ENCODE assay signal across 18 cellular contexts in genomic region chr2:176281267-176281666, GRCh38. TPM values are rescaled to one million over a fixed set of nuclear protein-coding genes. Genes with fewer than 3 reads are reported as not detected.
A peak's percentile ranks its signal among the peaks of the same experiment; 100 is the strongest.
DNase-seq lines count a peak whose midpoint lies in the region; ATAC-seq and TF ChIP-seq lines count a peak whose summit lies in the region.
"Had no signal": no experiment of that assay in that cellular context is flagged by ENCODE, and none has a peak within 500 bp of the region (broad histone marks: within the 10 kb centered on the region; RNA-seq: fewer than 3 reads in every experiment).

No MANE protein-coding gene starts in this region.

- intact Hi-C loops in left ventricle myocardium inferior (cut with micrococcal nuclease), result no loop called here

- H3K9me3 ChIP-seq in BE2C (no peaks in the 10 kb centered on the region), SK-N-SH (no peaks in the 10 kb centered on the region), left ventricle myocardium inferior (replicated peaks) (no peaks in the 10 kb centered on the region)
- H3K9me3 ChIP-seq: Caco-2, upper lobe of right lung had no signal

- no peak for DNase-seq in activated naive CD8-positive, alpha-beta T cell treated with anti-CD3 and anti-CD28 coated beads, Interleukin-2, amount 10 ng/mL, durations not matched to agents 7 days and 5 days
- DNase-seq in activated naive CD8-positive, alpha-beta T cell treated with anti-CD3 and anti-CD28 coated beads for 36 hours, result no peak
- peak; percentile 9 for DNase-seq in T1000 (lab: John Stamatoyannopoulos, UW)
- DNase-seq in fibroblast of peridontal ligament (ENCODE audit: extremely low read depth), result peak; percentile 43
- no peak for DNase-seq in BE2C
- DNase-seq in activated T-cell treated with anti-CD3 and anti-CD28 coated beads for 4 hours, result no peak
- DNase-seq in SK-N-SH, result no peak
- DNase-seq in left ventricle myocardium inferior, result no peak
- DNase-seq: activated B cell treated with CpG ODN at 0.5 μM for 24 hours; activated CD8-positive, alpha-beta memory T cell treated with anti-CD3 and anti-CD28 coated beads, Interleukin-2, amount 50 U/mL, for 48 hours; Caco-2; NCI-H1417 treated with DMSO at 0.1 percent for 48 hours; NCI-H2227 treated with DMSO at 0.1 percent for 48 hours; stimulated activated CD4-positive, alpha-beta T cell treated with anti-CD3 and anti-CD28 coated beads, Interleukin-4, amount 100 ng/mL, for 1 hour; upper lobe of right lung had no signal

- 94% methylated on average over 1 of the region's 1 CpG for WGBS in SK-N-SH (ENCODE audit: low lambda C conversion rate)

- H3F3A ChIP-seq in SK-N-SH (replicated peaks; ENCODE audit: insufficient read depth), result peaks cover 2% of the 10 kb centered on the region

- TF ChIP-seq CTCF in BE2C (IDR thresholded peaks at IDR 0.05; ENCODE audit: low read depth, low read length) (no peak), SK-N-SH (IDR thresholded peaks at IDR 0.05) (no peak), left ventricle myocardium inferior (IDR thresholded peaks at IDR 0.05; ENCODE audit: borderline replicate concordance) (no peak)

- POLR2A ChIA-PET in activated naive CD8-positive, alpha-beta T cell treated with anti-CD3 and anti-CD28 coated beads, Interleukin-2, amount 10 ng/mL, durations not matched to agents 7 days and 5 days (lab: Charles Lee), result interaction anchor here (0.9 kb wide), 1 partner anchor 12 kb away, joined by 4 read pairs; the partner anchor contains the start of gene MTX2
- POLR2A ChIA-PET in SK-N-SH (lab: Yijun Ruan, JAX), result no interaction called here

- H3K4me2 ChIP-seq in SK-N-SH, result no peak overlapping the region
- H3K4me2 ChIP-seq: neural progenitor cell had no signal

- H3K27me3 Mint-ChIP-seq in activated naive CD8-positive, alpha-beta T cell treated with anti-CD3 and anti-CD28 coated beads, Interleukin-2, amount 10 ng/mL, durations not matched to agents 7 days and 5 days, result no peaks in the 10 kb centered on the region
- H3K27me3 Mint-ChIP-seq in activated naive CD8-positive, alpha-beta T cell treated with anti-CD3 and anti-CD28 coated beads for 36 hours, result no peaks in the 10 kb centered on the region
- H3K27me3 Mint-ChIP-seq: activated B cell treated with CpG ODN at 0.5 μM for 24 hours had no signal

- H3K27ac ChIP-seq in SK-N-SH (ENCODE audit: low read depth in 2 of 2, low read length in 1 of 2) (no peak overlapping the region), left ventricle myocardium inferior (replicated peaks) (no peak overlapping the region)
- H3K27ac ChIP-seq: coronary artery, neural progenitor cell, upper lobe of right lung had no signal

- no peaks in the 10 kb centered on the region for H3K9me3 Mint-ChIP-seq in activated naive CD8-positive, alpha-beta T cell treated with anti-CD3 and anti-CD28 coated beads, Interleukin-2, amount 10 ng/mL, durations not matched to agents 7 days and 5 days
- no peaks in the 10 kb centered on the region for H3K9me3 Mint-ChIP-seq in activated naive CD8-positive, alpha-beta T cell treated with anti-CD3 and anti-CD28 coated beads for 36 hours
- H3K9me3 Mint-ChIP-seq: activated B cell treated with CpG ODN at 0.5 μM for 24 hours, neural progenitor cell had no signal

- H3K4me1 ChIP-seq in BE2C (0 out of 2 replicates have a peak, but pooled peaks cover 3% of the 10 kb centered on the region), SK-N-SH (ENCODE audit: control insufficient read depth in 1 of 2, insufficient read depth in 2 of 2, low read depth in 1 of 2, low read length in 1 of 2) (peaks cover 0 to 3% of the 10 kb centered on the region in 2 experiments; a peak in 3 of 4 replicates), left ventricle myocardium inferior (peaks cover 20% of the 10 kb centered on the region)
- H3K4me1 ChIP-seq: Caco-2, neural progenitor cell, upper lobe of right lung had no signal

- H3K4me1 Mint-ChIP-seq in activated naive CD8-positive, alpha-beta T cell treated with anti-CD3 and anti-CD28 coated beads, Interleukin-2, amount 10 ng/mL, durations not matched to agents 7 days and 5 days, result peaks cover 40% of the 10 kb centered on the region
- H3K4me1 Mint-ChIP-seq in activated naive CD8-positive, alpha-beta T cell treated with anti-CD3 and anti-CD28 coated beads for 36 hours, result peaks cover 38% of the 10 kb centered on the region
- H3K4me1 Mint-ChIP-seq: neural progenitor cell had no signal

- H3K4me3 ChIP-seq in BE2C (ENCODE audit: low read depth, low read length) (no peak overlapping the region), SK-N-SH (ENCODE audit: low read depth in 2 of 2, low read length in 1 of 2) (no peak overlapping the region), left ventricle myocardium inferior (no peak overlapping the region)
- H3K4me3 ChIP-seq: coronary artery, neural progenitor cell, upper lobe of right lung had no signal

- peaks cover 4% of the 10 kb centered on the region; the same call in 1 of the 2 replicates for H3K9me2 ChIP-seq in SK-N-SH

- no peak overlapping the region for H3K27ac Mint-ChIP-seq in activated naive CD8-positive, alpha-beta T cell treated with anti-CD3 and anti-CD28 coated beads, Interleukin-2, amount 10 ng/mL, durations not matched to agents 7 days and 5 days
- H3K27ac Mint-ChIP-seq in activated naive CD8-positive, alpha-beta T cell treated with anti-CD3 and anti-CD28 coated beads for 36 hours, result no peak overlapping the region
- H3K27ac Mint-ChIP-seq: activated B cell treated with CpG ODN at 0.5 μM for 24 hours, neural progenitor cell had no signal

- CTCF ChIA-PET in SK-N-SH (lab: Yijun Ruan, JAX), result no interaction called here

- peak; percentile 75 for ATAC-seq in activated naive CD8-positive, alpha-beta T cell treated with anti-CD3 and anti-CD28 coated beads, Interleukin-2, amount 10 ng/mL, durations not matched to agents 7 days and 5 days (ENCODE audit: low read depth)
- ATAC-seq: sciatic nerve, upper lobe of right lung had no signal

- H4K20me1 ChIP-seq in SK-N-SH (ENCODE audit: insufficient read depth), result peaks cover 27% of the 10 kb centered on the region

- H3K27me3 ChIP-seq in BE2C, result no peaks in the 10 kb centered on the region
- H3K27me3 ChIP-seq in SK-N-SH (ENCODE audit: insufficient read depth), result no peaks in the 10 kb centered on the region
- no peaks in the 10 kb centered on the region for H3K27me3 ChIP-seq in left ventricle myocardium inferior (ENCODE audit: low read depth)
- H3K27me3 ChIP-seq: neural progenitor cell, upper lobe of right lung had no signal

- H3K9ac ChIP-seq in SK-N-SH, result no peak overlapping the region
- H3K9ac ChIP-seq: neural progenitor cell had no signal

- TF ChIP-seq RAD21 in SK-N-SH (IDR thresholded peaks at IDR 0.05; ENCODE audit: low read length), result no peak

- TF ChIP-seq EP300 in SK-N-SH (IDR thresholded peaks at IDR 0.05; ENCODE audit: borderline replicate concordance in 1 of 2, low read depth in 1 of 2, low read length in 1 of 2), result no peak

- peaks cover 95% of the 10 kb centered on the region for H3K79me2 ChIP-seq in SK-N-SH (ENCODE audit: insufficient read depth)

- peaks cover 20% of the 10 kb centered on the region for H3K36me3 Mint-ChIP-seq in activated naive CD8-positive, alpha-beta T cell treated with anti-CD3 and anti-CD28 coated beads, Interleukin-2, amount 10 ng/mL, durations not matched to agents 7 days and 5 days
- H3K36me3 Mint-ChIP-seq in activated naive CD8-positive, alpha-beta T cell treated with anti-CD3 and anti-CD28 coated beads for 36 hours, result peaks cover 26% of the 10 kb centered on the region

- H3K36me3 ChIP-seq in BE2C, result no peaks in the 10 kb centered on the region
- peaks cover 3 to 10% of the 10 kb centered on the region in 2 experiments for H3K36me3 ChIP-seq in SK-N-SH (replicated peaks in 1 of 2; ENCODE audit: control insufficient read depth in 1 of 2, insufficient read depth in 2 of 2, low read length in 1 of 2)
- H3K36me3 ChIP-seq in left ventricle myocardium inferior, result no peaks in the 10 kb centered on the region
- H3K36me3 ChIP-seq: neural progenitor cell, upper lobe of right lung had no signal

- H3K4me3 Mint-ChIP-seq in activated naive CD8-positive, alpha-beta T cell treated with anti-CD3 and anti-CD28 coated beads, Interleukin-2, amount 10 ng/mL, durations not matched to agents 7 days and 5 days, result no peak overlapping the region
- H3K4me3 Mint-ChIP-seq in activated naive CD8-positive, alpha-beta T cell treated with anti-CD3 and anti-CD28 coated beads for 36 hours, result no peak overlapping the region
- H3K4me3 Mint-ChIP-seq: activated B cell treated with CpG ODN at 0.5 μM for 24 hours, neural progenitor cell had no signal

- no peak overlapping the region for H2AFZ ChIP-seq in SK-N-SH (ENCODE audit: low read depth)
- H2AFZ ChIP-seq: neural progenitor cell had no signal

TF ChIP-seq in SK-N-SH, 30 proteins besides CTCF, POLR2A, EP300 and RAD21 (continues in another document):
- TF ChIP-seq POLR2AphosphoS5 (IDR thresholded peaks at IDR 0.05; ENCODE audit: low read depth, low read length) (no peak), FOXJ3 (CRISPR knock-in tag; IDR thresholded peaks at IDR 0.05) (no peak), GATA2 (CRISPR knock-in tag; IDR thresholded peaks at IDR 0.05) (no peak), FOSL2 (IDR thresholded peaks at IDR 0.05; ENCODE audit: borderline replicate concordance, low read depth) (no peak), MAX (IDR thresholded peaks at IDR 0.05; ENCODE audit: low read depth) (no peak), TCF12 (IDR thresholded peaks at IDR 0.05) (no peak), MXI1 (IDR thresholded peaks at IDR 0.05; ENCODE audit: low read depth, low read length) (no peak), NRF1 (IDR thresholded peaks at IDR 0.05; ENCODE audit: low read depth, low read length) (no peak), MEF2A (IDR thresholded peaks at IDR 0.05; ENCODE audit: borderline replicate concordance, low read depth) (no peak), RXRA (IDR thresholded peaks at IDR 0.05; ENCODE audit: borderline replicate concordance, low read depth) (no peak)

RNA-seq across cellular contexts. Expression of gene MTX2, which starts 12.0 kb away (rescaled TPM):
- total RNA-seq in activated naive CD8-positive, alpha-beta T cell treated with anti-CD3 and anti-CD28 coated beads, Interleukin-2, amount 10 ng/mL, durations not matched to agents 7 days and 5 days, result 10 to 100 TPM; 11.4 to 12.7 TPM
- total RNA-seq in activated naive CD8-positive, alpha-beta T cell treated with anti-CD3 and anti-CD28 coated beads for 36 hours, result 10 to 100 TPM; 28.8 to 30.0 TPM
- 50.5 TPM for polyA plus RNA-seq in BE2C (2012; ENCODE audit: insufficient read depth, insufficient read length, low read depth)
- polyA plus RNA-seq in SK-N-SH (2012; rRNA removed), result 44.4 and 61.9 TPM in 2 replicates
- polyA plus RNA-seq in SK-N-SH (2012; cell fraction: cytosol; rRNA removed), result 69.6 and 82.8 TPM in 2 replicates
- polyA plus RNA-seq in SK-N-SH (2012; cell fraction: nucleus; rRNA removed), result 21.1 and 45.0 TPM in 2 replicates
- 52.0 TPM for total RNA-seq in left ventricle myocardium inferior

Comparison
In these comparisons a context has a peak if more than half of its experiments do, and no peak if none do; other contexts are left out.
1. DNase-seq: peak in T1000 (single experiment) and fibroblast of peridontal ligament (single experiment); none in activated naive CD8-positive, alpha-beta T cell treated with anti-CD3 and anti-CD28 coated beads, Interleukin-2, amount 10 ng/mL, durations not matched to agents 7 days and 5 days (single experiment), activated naive CD8-positive, alpha-beta T cell treated with anti-CD3 and anti-CD28 coated beads for 36 hours (single experiment), BE2C (single experiment), activated T-cell treated with anti-CD3 and anti-CD28 coated beads for 4 hours (single experiment), SK-N-SH (single experiment) and left ventricle myocardium inferior (single experiment).